Comparison of ENCODE assay signal across 15 cellular contexts in the genomic region with DNA sequence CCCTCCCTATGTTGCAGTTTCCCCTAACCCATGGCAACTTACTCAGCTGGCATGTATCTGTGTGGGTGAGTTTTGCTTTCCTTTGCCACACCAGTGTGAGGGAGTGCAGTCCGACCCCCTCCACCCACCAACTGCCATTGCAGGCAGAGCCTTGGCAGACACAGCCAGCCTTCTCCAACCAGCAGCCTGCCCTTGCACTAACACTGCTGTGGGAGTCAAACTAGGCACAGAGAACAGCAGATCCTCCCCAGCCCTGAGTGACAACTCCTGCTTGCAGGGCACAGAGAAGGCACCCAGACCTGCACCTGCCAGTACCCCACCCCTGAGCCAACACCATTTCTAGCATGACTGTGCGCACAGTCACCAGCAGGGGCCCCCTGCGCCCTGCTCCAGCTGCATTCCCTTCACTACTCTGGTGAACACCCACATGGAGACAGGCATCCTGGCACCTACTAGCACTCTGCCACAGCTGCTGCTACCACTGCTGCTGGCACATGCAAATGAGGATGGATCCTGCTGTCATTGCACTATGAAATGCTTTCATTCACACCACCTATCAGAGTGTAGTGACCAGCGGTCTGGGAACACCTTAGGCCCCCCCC.
DNase-seq lines count a peak whose midpoint lies in the region; ATAC-seq and TF ChIP-seq lines count a peak whose summit lies in the region.
"Had no signal": no experiment of that assay in that cellular context is flagged by ENCODE, and none has a peak within 500 bp of the region (broad histone marks: within the 10 kb centered on the region; RNA-seq: fewer than 3 reads in every experiment).

No MANE protein-coding gene starts in this region.

- DNase-seq in BE2C (peak; percentile 18), H9 (peak; percentile 71), chondrocyte (ENCODE audit: low spot score) (peak; percentile 59), NCI-H69 (lab: John Stamatoyannopoulos, UW) (no peak), sciatic nerve (ENCODE audit: low spot score) (no peak)
- DNase-seq: activated CD8-positive, alpha-beta T cell treated with anti-CD3 and anti-CD28 coated beads, Interleukin-2, amount 10 ng/mL, durations not matched to agents 7 days and 5 days; activated gamma-delta T cell; AML-193; immature natural killer cell; SK-N-SH had no signal

- ATAC-seq in GM18867 (IDR thresholded peaks at IDR 0.05; ENCODE audit: unreplicated experiment) (no peak), HG02642 (IDR thresholded peaks at IDR 0.05; ENCODE audit: poor library complexity, unreplicated experiment) (no peak), sciatic nerve (no peak)
- ATAC-seq: activated CD8-positive, alpha-beta T cell treated with anti-CD3 and anti-CD28 coated beads, Interleukin-2, amount 10 ng/mL, durations not matched to agents 7 days and 5 days had no signal

- H4K5ac ChIP-seq in H9 (ENCODE audit: insufficient read length, low read depth, low read length), result no peak overlapping the region

- H3K79me1 ChIP-seq in H9 (ENCODE audit: insufficient read depth, low read depth, low read length, poor library complexity, severe bottlenecking), result no peaks in the 10 kb centered on the region

- H3K9ac ChIP-seq in H9 (ENCODE audit: extremely low read depth, insufficient read length, low read length), result no peak overlapping the region
- no peak overlapping the region for H3K9ac ChIP-seq in liver (ENCODE audit: low read depth in 1 of 2, low read length in 2 of 2)
- H3K9ac ChIP-seq: SK-N-SH had no signal

- H3K27me3 ChIP-seq in BE2C (no peaks in the 10 kb centered on the region), H9 (ENCODE audit: insufficient read depth, low read length) (no peaks in the 10 kb centered on the region), liver (ENCODE audit: control insufficient read depth in 4 of 4, insufficient read depth in 4 of 4, low read length in 3 of 4) (no peaks in the 10 kb centered on the region)

- no peak overlapping the region for H3K14ac ChIP-seq in H9 (ENCODE audit: insufficient read depth, low read length)

- H3K56ac ChIP-seq in H9 (ENCODE audit: insufficient read length, low read depth, low read length), result no peak overlapping the region

- no peak overlapping the region for H2AK5ac ChIP-seq in H9 (ENCODE audit: insufficient read length, low read length)

- no peaks in the 10 kb centered on the region for H3K23me2 ChIP-seq in H9 (ENCODE audit: insufficient read length, low read depth, low read length, poor library complexity, severe bottlenecking)

- no peak overlapping the region for H2BK20ac ChIP-seq in H9 (ENCODE audit: low read depth, low read length, poor library complexity, severe bottlenecking)

- TF ChIP-seq RAD21 in liver (IDR thresholded peaks at IDR 0.05), result peak; percentile 28 to 62

- H2BK5ac ChIP-seq in H9 (ENCODE audit: insufficient read length, low read length), result no peak overlapping the region

- H3K27me3 Mint-ChIP-seq in H9 (ENCODE audit: low read depth), result no peaks in the 10 kb centered on the region
- H3K27me3 Mint-ChIP-seq in chondrocyte (ENCODE audit: low read depth), result no peaks in the 10 kb centered on the region

- no peak overlapping the region for H2BK15ac ChIP-seq in H9 (ENCODE audit: low read depth, low read length)

- no peak overlapping the region for H3K23ac ChIP-seq in H9 (ENCODE audit: insufficient read length, low read depth, low read length)

- H3K4me1 Mint-ChIP-seq in H9 (peaks cover 3% of the 10 kb centered on the region in 2 experiments; a peak in 1 of 4 replicates), chondrocyte (ENCODE audit: low read depth) (no peaks in the 10 kb centered on the region)
- H3K4me1 Mint-ChIP-seq: immature natural killer cell had no signal

- H4K20me1 ChIP-seq in H9 (ENCODE audit: control insufficient read depth, insufficient read depth, insufficient read length), result no peaks in the 10 kb centered on the region

- H2AFZ ChIP-seq in H9 (ENCODE audit: low read length), result no peak overlapping the region

- no peak overlapping the region for H4K91ac ChIP-seq in H9 (ENCODE audit: insufficient read length, low read depth, low read length)

- H3K9me3 ChIP-seq in BE2C, result no peaks in the 10 kb centered on the region
- H3K9me3 ChIP-seq in H9 (ENCODE audit: control insufficient read depth, low read depth, low read length), result no peaks in the 10 kb centered on the region
- peaks cover 0 to 6% (median 0%) of the 10 kb centered on the region in 4 donors for H3K9me3 ChIP-seq in liver (ENCODE audit: control insufficient read depth in 4 of 4, low read length in 3 of 4)
- H3K9me3 ChIP-seq: prostate gland had no signal

- H3K18ac ChIP-seq in H9 (ENCODE audit: insufficient read length, low read depth, low read length), result no peak overlapping the region

- no peak overlapping the region for H2BK120ac ChIP-seq in H9 (ENCODE audit: low read depth, low read length, poor library complexity, severe bottlenecking)

- intact Hi-C loops in sciatic nerve (cut with DNase I), result no loop called here

- no peak overlapping the region for H3K4me2 ChIP-seq in H9 (ENCODE audit: insufficient read depth, insufficient read length, low read length)
- H3K4me2 ChIP-seq: SK-N-SH had no signal

- no peak overlapping the region for H3K27ac Mint-ChIP-seq in H9
- no peak overlapping the region for H3K27ac Mint-ChIP-seq in chondrocyte (ENCODE audit: unreplicated experiment)
- H3K27ac Mint-ChIP-seq: activated CD8-positive, alpha-beta T cell treated with anti-CD3 and anti-CD28 coated beads, Interleukin-2, amount 10 ng/mL, durations not matched to agents 7 days and 5 days; immature natural killer cell had no signal

- H3T11ph ChIP-seq in H9 (ENCODE audit: low read length), result no peak overlapping the region

- H3K27ac ChIP-seq in H9 (ENCODE audit: insufficient read length, low read depth, low read length), result no peak overlapping the region
- H3K27ac ChIP-seq in liver (ENCODE audit: low read depth in 1 of 2, low read length in 2 of 2), result no peak overlapping the region
- H3K27ac ChIP-seq: HL-60, prostate gland had no signal

- H3K4ac ChIP-seq in H9 (ENCODE audit: low read depth, low read length), result no peak overlapping the region

- no peak overlapping the region for H4K8ac ChIP-seq in H9 (replicated peaks; ENCODE audit: insufficient read length, low read depth, low read length)

- H3K9me3 Mint-ChIP-seq in H9 (peaks cover 37 to 38% of the 10 kb centered on the region in 2 experiments), chondrocyte (ENCODE audit: low read depth) (peaks cover 61% of the 10 kb centered on the region)

- H2BK12ac ChIP-seq in H9 (ENCODE audit: insufficient read length, low read depth, low read length), result no peak overlapping the region

- H3K4me3 ChIP-seq in BE2C (ENCODE audit: low read depth, low read length) (no peak overlapping the region), liver (ENCODE audit: low read depth in 1 of 3, low read length in 3 of 3) (no peak overlapping the region)
- H3K4me3 ChIP-seq: prostate gland had no signal

- H3K36me3 Mint-ChIP-seq in H9 (ENCODE audit: insufficient read depth in 1 of 3, low read depth in 3 of 3) (peaks cover 6 to 33% (median 7%) of the 10 kb centered on the region in 3 experiments; a peak in 6 of 7 replicates), chondrocyte (ENCODE audit: low read depth) (peaks cover 24% of the 10 kb centered on the region)

- H3K4me3 Mint-ChIP-seq in H9, result no peak overlapping the region
- H3K4me3 Mint-ChIP-seq in chondrocyte (ENCODE audit: unreplicated experiment), result no peak overlapping the region
- H3K4me3 Mint-ChIP-seq: activated CD8-positive, alpha-beta T cell treated with anti-CD3 and anti-CD28 coated beads, Interleukin-2, amount 10 ng/mL, durations not matched to agents 7 days and 5 days; immature natural killer cell had no signal

- TF ChIP-seq CTCF in BE2C (IDR thresholded peaks at IDR 0.05; ENCODE audit: low read depth, low read length), result peak; percentile 42
- TF ChIP-seq CTCF in H9 (conservative IDR thresholded peaks at IDR 0.05), result peak; percentile 74
- no peak for TF ChIP-seq CTCF in chondrocyte (IDR thresholded peaks at IDR 0.05)
- TF ChIP-seq CTCF in liver (IDR thresholded peaks at IDR 0.05; ENCODE audit: low read depth, low read length, missing input control), result no peak

- no peaks in the 10 kb centered on the region for H3K79me2 ChIP-seq in H9 (ENCODE audit: insufficient read depth, low read length)

- H3K36me3 ChIP-seq in BE2C (no peaks in the 10 kb centered on the region), liver (ENCODE audit: control insufficient read depth in 4 of 4, insufficient read depth in 3 of 4, low read depth in 1 of 4, low read length in 3 of 4) (no peaks in the 10 kb centered on the region)
- H3K36me3 ChIP-seq: prostate gland had no signal

- whole genome bisulfite sequencing in H9 (ENCODE audit: extremely low coverage, insufficient read length, low lambda C conversion rate), result no CpG with 5 or more reads among the region's 4 CpGs
- WGBS in liver, result 96% methylated on average over 4 of the region's 4 CpGs

- no peaks in the 10 kb centered on the region for H3K4me1 ChIP-seq in BE2C
- no peaks in the 10 kb centered on the region for H3K4me1 ChIP-seq in H9 (ENCODE audit: insufficient read depth, low read length)
- no peaks in the 10 kb centered on the region for H3K4me1 ChIP-seq in liver (ENCODE audit: control insufficient read depth in 4 of 4, insufficient read depth in 4 of 4, low read length in 3 of 4)
- H3K4me1 ChIP-seq: prostate gland had no signal

TF ChIP-seq in liver, 16 proteins besides CTCF, POLR2A, EP300 and RAD21:
- TF ChIP-seq, protein P1, sequence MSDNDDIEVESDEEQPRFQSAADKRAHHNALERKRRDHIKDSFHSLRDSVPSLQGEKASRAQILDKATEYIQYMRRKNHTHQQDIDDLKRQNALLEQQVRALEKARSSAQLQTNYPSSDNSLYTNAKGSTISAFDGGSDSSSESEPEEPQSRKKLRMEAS (IDR thresholded peaks at IDR 0.05), result no peak
- TF ChIP-seq NR2F2 (IDR thresholded peaks at IDR 0.05), result no peak
- TF ChIP-seq FOXA1 (IDR thresholded peaks at IDR 0.05), result no peak

Comparison
In these comparisons a context has a peak if more than half of its experiments do, and no peak if none do; other contexts are left out.
1. DNase-seq: peak in BE2C (single experiment), H9 (single experiment) and chondrocyte (single experiment); none in NCI-H69 (single experiment) and sciatic nerve (single experiment).
2. CTCF ChIP-seq: peak in BE2C (single experiment) and H9 (single experiment); none in chondrocyte (single experiment) and liver (single experiment).